ENCODE assay signal across 29 cellular contexts in genomic region chr7:151592330-151592729, GRCh38.
A peak's percentile ranks its signal among the peaks of the same experiment; 100 is the strongest.
DNase-seq lines count a peak whose midpoint lies in the region; ATAC-seq and TF ChIP-seq lines count a peak whose summit lies in the region.
"Had no signal": no experiment of that assay in that cellular context is flagged by ENCODE, and none has a peak within 500 bp of the region (broad histone marks: within the 10 kb centered on the region; RNA-seq: fewer than 3 reads in every experiment).

No MANE protein-coding gene starts in this region.

- DNase-seq in NCI-H748 (lab: John Stamatoyannopoulos, UW; ENCODE audit: unreplicated experiment) (peak; percentile 50), NCI-H748 treated with DMSO at 0.1 percent for 48 hours (lab: John Stamatoyannopoulos, UW) (no peak), WTC11 (ENCODE audit: low spot score) (no peak), fibroblast of mammary gland (ENCODE audit: low read depth) (peak; percentile 20), smooth muscle cell (lab: John Stamatoyannopoulos, UW; ENCODE audit: unreplicated experiment) (no peak), esophagus squamous epithelium (lab: John Stamatoyannopoulos, UW) (no peak), SK-N-DZ (ENCODE audit: low spot score) (no peak)
- DNase-seq: activated CD4-positive, alpha-beta T cell treated with anti-CD3 and anti-CD28 coated beads for 4 hours; activated effector memory CD4-positive, alpha-beta T cell treated with Interleukin-2 at 50 U/mL for 16 hours; activated T-cell treated with anti-CD3 and anti-CD28 coated beads, Interleukin-2, amount 50 U/mL, for 1 hour; caudate nucleus; DND-41; effector memory CD8-positive, alpha-beta T cell; GOT3; heart right ventricle; kidney; naive thymus-derived CD8-positive, alpha-beta T cell; NCI-H1930; NCI-H510A treated with DMSO at 0.1 percent for 48 hours; NK-92 treated with Interleukin-12 subunit alpha and Interleukin-12 subunit beta, amount 100 ng/mL, for 24 hours; SHP77; stimulated activated CD4-positive, alpha-beta T cell treated with anti-CD3 and anti-CD28 coated beads, Interleukin-15, amount 100 ng/mL, for 24 hours; T-helper 9 cell; transverse colon had no signal

- H3K79me2 ChIP-seq in smooth muscle cell (ENCODE audit: low read depth): peaks cover 13% of the 10 kb centered on the region

- intact Hi-C loops in esophagus squamous epithelium (cut with DNase I): no loop called here

- no peaks in the 10 kb centered on the region for H3F3A ChIP-seq in smooth muscle cell (ENCODE audit: low read depth)

- POLR2A ChIA-PET in WTC11 (lab: Charles Lee): interaction anchor here (0.7 kb wide), 1 partner anchor 8 kb away, joined by 4 read pairs; no protein-coding TSS in a partner anchor

- no peak overlapping the region for H3K9ac ChIP-seq in smooth muscle cell (ENCODE audit: low read depth)

- no peaks in the 10 kb centered on the region for H3K9me3 ChIP-seq in smooth muscle cell (replicated peaks; ENCODE audit: low read depth)
- no peaks in the 10 kb centered on the region for H3K9me3 ChIP-seq in esophagus squamous epithelium
- H3K9me3 ChIP-seq: prostate gland, transverse colon had no signal

- H3K4me1 Mint-ChIP-seq in WTC11: no peaks in the 10 kb centered on the region

- H3K27me3 ChIP-seq in smooth muscle cell (ENCODE audit: low read depth) (no peaks in the 10 kb centered on the region), esophagus squamous epithelium (no peaks in the 10 kb centered on the region)
- H3K27me3 ChIP-seq: heart right ventricle, transverse colon had no signal

- TF ChIP-seq CTCF in WTC11 (IDR thresholded peaks at IDR 0.05) (no peak), fibroblast of mammary gland (conservative IDR thresholded peaks at IDR 0.05; ENCODE audit: control insufficient read depth, insufficient read depth, low read depth, low read length) (no peak), smooth muscle cell (IDR thresholded peaks at IDR 0.05; ENCODE audit: borderline replicate concordance, insufficient read depth, poor library complexity, severe bottlenecking) (no peak), esophagus squamous epithelium (IDR thresholded peaks at IDR 0.05) (no peak)

- no peak overlapping the region for H2AFZ ChIP-seq in smooth muscle cell (ENCODE audit: low read depth)

- H3K4me3 Mint-ChIP-seq in WTC11: no peak overlapping the region
- H3K4me3 Mint-ChIP-seq: effector memory CD8-positive, alpha-beta T cell; naive thymus-derived CD8-positive, alpha-beta T cell; stimulated activated effector memory CD8-positive, alpha-beta T cell treated with anti-CD3 and anti-CD28 coated beads, Interleukin-12 subunit alpha, Interleukin-12 subunit beta, amount 100 ng/mL, for 72 hours had no signal

- no peaks in the 10 kb centered on the region for H3K36me3 Mint-ChIP-seq in WTC11
- H3K36me3 Mint-ChIP-seq: activated naive CD4-positive, alpha-beta T cell treated with anti-CD3 and anti-CD28 coated beads, Interleukin-2, amount 50 U/mL, for 72 hours had no signal

- TF ChIP-seq POLR2A in esophagus squamous epithelium (IDR thresholded peaks at IDR 0.05): no peak

- no peaks in the 10 kb centered on the region for H3K4me1 ChIP-seq in smooth muscle cell (ENCODE audit: low read depth)
- peaks cover 0 to 15% (median 0%) of the 10 kb centered on the region in 3 donors for H3K4me1 ChIP-seq in esophagus squamous epithelium
- H3K4me1 ChIP-seq: prostate gland had no signal

- H3K27me3 Mint-ChIP-seq in WTC11 (ENCODE audit: low read depth): no peaks in the 10 kb centered on the region; the same call in 1 of the 2 replicates
- H3K27me3 Mint-ChIP-seq: effector memory CD8-positive, alpha-beta T cell; naive thymus-derived CD8-positive, alpha-beta T cell had no signal

- H3K27ac ChIP-seq in smooth muscle cell (ENCODE audit: low read depth) (peak overlapping the region; percentile 32), esophagus squamous epithelium (no peak overlapping the region)
- H3K27ac ChIP-seq: 22Rv1, prostate gland, transverse colon had no signal

- H3K9me3 Mint-ChIP-seq in WTC11: no peaks in the 10 kb centered on the region
- H3K9me3 Mint-ChIP-seq: activated naive CD4-positive, alpha-beta T cell treated with anti-CD3 and anti-CD28 coated beads, Interleukin-2, amount 50 U/mL, for 72 hours; effector memory CD8-positive, alpha-beta T cell; naive thymus-derived CD8-positive, alpha-beta T cell; stimulated activated effector memory CD8-positive, alpha-beta T cell treated with anti-CD3 and anti-CD28 coated beads, Interleukin-12 subunit alpha, Interleukin-12 subunit beta, amount 100 ng/mL, for 72 hours had no signal

- H3K4me2 ChIP-seq in smooth muscle cell: no peak overlapping the region

- WGBS in smooth muscle cell (ENCODE audit: low lambda C conversion rate): 94% methylated on average over 11 of the region's 11 CpGs
- 96 to 97% methylated on average over 9 to 10 of the region's 11 CpGs for WGBS in esophagus squamous epithelium, 2 donors

- ATAC-seq in WTC11 (no peak), HG03565 (IDR thresholded peaks at IDR 0.05; ENCODE audit: unreplicated experiment) (no peak)
- ATAC-seq: activated naive CD4-positive, alpha-beta T cell treated with anti-CD3 and anti-CD28 coated beads, Interleukin-2, amount 50 U/mL, for 72 hours; effector memory CD8-positive, alpha-beta T cell; naive thymus-derived CD8-positive, alpha-beta T cell; stimulated activated effector memory CD8-positive, alpha-beta T cell treated with anti-CD3 and anti-CD28 coated beads, Interleukin-12 subunit alpha, Interleukin-12 subunit beta, amount 100 ng/mL, for 72 hours had no signal

- H3K4me3 ChIP-seq in fibroblast of mammary gland (ENCODE audit: control insufficient read depth, low read depth, low read length) (no peak overlapping the region), smooth muscle cell (no peak overlapping the region), esophagus squamous epithelium (no peak overlapping the region)
- H3K4me3 ChIP-seq: heart right ventricle, prostate gland, transverse colon had no signal

- no peaks in the 10 kb centered on the region for H3K36me3 ChIP-seq in smooth muscle cell (ENCODE audit: low read depth)
- H3K36me3 ChIP-seq in esophagus squamous epithelium: peaks cover 0 to 47% (median 0%) of the 10 kb centered on the region in 3 donors
- H3K36me3 ChIP-seq: prostate gland had no signal

- H4K20me1 ChIP-seq in smooth muscle cell (ENCODE audit: low read depth): no peaks in the 10 kb centered on the region

- CTCF ChIA-PET in WTC11 (lab: Charles Lee): interaction anchor here (1.0 kb wide), 1 partner anchor 28 kb away, joined by 3 read pairs; no protein-coding TSS in a partner anchor

- H3K27ac Mint-ChIP-seq in WTC11: peak overlapping the region; percentile 84; the same call in 1 of the 2 replicates
- H3K27ac Mint-ChIP-seq: activated naive CD4-positive, alpha-beta T cell treated with anti-CD3 and anti-CD28 coated beads, Interleukin-2, amount 50 U/mL, for 72 hours; effector memory CD8-positive, alpha-beta T cell; stimulated activated effector memory CD8-positive, alpha-beta T cell treated with anti-CD3 and anti-CD28 coated beads, Interleukin-12 subunit alpha, Interleukin-12 subunit beta, amount 100 ng/mL, for 72 hours had no signal

TF ChIP-seq in WTC11, 78 proteins besides CTCF, POLR2A, EP300 and RAD21 (continues in another document):
- TF ChIP-seq ZBTB21 (CRISPR knock-in tag; IDR thresholded peaks at IDR 0.05; ENCODE audit: borderline replicate concordance) (no peak), ZNF138 (CRISPR knock-in tag; conservative IDR thresholded peaks at IDR 0.05) (no peak), ZNF425 (CRISPR knock-in tag; conservative IDR thresholded peaks at IDR 0.05) (no peak), OVOL2 (CRISPR knock-in tag; IDR thresholded peaks at IDR 0.05; ENCODE audit: borderline replicate concordance) (no peak), FOXP4 (CRISPR knock-in tag; IDR thresholded peaks at IDR 0.05) (no peak), ZBTB43 (CRISPR knock-in tag; IDR thresholded peaks at IDR 0.05) (no peak)

Comparison
In these comparisons a context has a peak if more than half of its experiments do, and no peak if none do; other contexts are left out.
1. DNase-seq: peak in NCI-H748 (single experiment) and fibroblast of mammary gland (single experiment); none in NCI-H748 treated with DMSO at 0.1 percent for 48 hours (single experiment), WTC11 (single experiment), smooth muscle cell (single experiment), esophagus squamous epithelium (single experiment) and SK-N-DZ (single experiment).